ENCODE assay signal across 1 cellular context in the genomic region with DNA sequence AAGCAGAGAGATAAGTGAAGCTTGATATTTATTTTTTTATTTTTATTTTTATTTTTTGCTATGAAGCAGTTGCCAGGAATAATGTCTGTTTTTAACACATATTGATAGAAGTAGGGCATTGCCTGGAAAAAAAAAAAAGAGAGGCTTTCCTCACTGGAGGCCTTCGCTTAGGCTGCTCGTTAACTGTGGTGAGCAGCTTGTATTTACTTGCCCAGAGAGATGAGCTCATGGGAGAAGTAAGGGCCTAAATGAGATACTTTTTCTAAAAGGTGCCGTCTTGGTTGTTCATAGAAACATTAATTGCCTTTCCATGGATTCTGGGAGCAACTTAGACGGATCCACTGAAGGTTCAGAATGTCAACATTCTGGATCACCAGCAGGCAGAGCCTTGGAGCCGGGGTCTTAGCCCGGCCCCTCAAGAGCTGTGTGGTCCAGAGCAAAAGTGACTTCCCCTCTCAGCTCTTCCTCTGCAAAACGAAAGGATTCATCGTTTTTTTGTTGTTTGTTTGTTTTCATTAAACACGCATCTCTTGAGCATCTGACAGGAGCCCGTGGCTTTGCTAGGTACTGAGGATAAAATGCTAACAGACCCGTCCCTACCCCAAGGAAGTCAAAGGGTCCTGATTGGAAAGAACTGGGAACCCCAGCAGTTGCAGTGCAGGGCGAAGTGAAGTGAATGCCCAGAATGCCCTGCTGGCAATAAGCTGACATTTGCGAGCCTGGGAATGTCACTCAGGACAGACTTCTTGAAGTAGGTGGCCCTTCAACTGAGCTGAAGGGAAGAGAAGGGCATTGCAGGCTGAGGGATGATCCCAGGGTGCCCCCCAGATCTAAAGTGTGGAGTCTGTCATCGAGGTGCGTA.
TF ChIP-seq lines count a peak whose summit lies in the region.

No MANE protein-coding gene starts in this region.

TF ChIP-seq in GM23338, 12 proteins besides CTCF, POLR2A, EP300 and RAD21:
- TF ChIP-seq, protein P1, sequence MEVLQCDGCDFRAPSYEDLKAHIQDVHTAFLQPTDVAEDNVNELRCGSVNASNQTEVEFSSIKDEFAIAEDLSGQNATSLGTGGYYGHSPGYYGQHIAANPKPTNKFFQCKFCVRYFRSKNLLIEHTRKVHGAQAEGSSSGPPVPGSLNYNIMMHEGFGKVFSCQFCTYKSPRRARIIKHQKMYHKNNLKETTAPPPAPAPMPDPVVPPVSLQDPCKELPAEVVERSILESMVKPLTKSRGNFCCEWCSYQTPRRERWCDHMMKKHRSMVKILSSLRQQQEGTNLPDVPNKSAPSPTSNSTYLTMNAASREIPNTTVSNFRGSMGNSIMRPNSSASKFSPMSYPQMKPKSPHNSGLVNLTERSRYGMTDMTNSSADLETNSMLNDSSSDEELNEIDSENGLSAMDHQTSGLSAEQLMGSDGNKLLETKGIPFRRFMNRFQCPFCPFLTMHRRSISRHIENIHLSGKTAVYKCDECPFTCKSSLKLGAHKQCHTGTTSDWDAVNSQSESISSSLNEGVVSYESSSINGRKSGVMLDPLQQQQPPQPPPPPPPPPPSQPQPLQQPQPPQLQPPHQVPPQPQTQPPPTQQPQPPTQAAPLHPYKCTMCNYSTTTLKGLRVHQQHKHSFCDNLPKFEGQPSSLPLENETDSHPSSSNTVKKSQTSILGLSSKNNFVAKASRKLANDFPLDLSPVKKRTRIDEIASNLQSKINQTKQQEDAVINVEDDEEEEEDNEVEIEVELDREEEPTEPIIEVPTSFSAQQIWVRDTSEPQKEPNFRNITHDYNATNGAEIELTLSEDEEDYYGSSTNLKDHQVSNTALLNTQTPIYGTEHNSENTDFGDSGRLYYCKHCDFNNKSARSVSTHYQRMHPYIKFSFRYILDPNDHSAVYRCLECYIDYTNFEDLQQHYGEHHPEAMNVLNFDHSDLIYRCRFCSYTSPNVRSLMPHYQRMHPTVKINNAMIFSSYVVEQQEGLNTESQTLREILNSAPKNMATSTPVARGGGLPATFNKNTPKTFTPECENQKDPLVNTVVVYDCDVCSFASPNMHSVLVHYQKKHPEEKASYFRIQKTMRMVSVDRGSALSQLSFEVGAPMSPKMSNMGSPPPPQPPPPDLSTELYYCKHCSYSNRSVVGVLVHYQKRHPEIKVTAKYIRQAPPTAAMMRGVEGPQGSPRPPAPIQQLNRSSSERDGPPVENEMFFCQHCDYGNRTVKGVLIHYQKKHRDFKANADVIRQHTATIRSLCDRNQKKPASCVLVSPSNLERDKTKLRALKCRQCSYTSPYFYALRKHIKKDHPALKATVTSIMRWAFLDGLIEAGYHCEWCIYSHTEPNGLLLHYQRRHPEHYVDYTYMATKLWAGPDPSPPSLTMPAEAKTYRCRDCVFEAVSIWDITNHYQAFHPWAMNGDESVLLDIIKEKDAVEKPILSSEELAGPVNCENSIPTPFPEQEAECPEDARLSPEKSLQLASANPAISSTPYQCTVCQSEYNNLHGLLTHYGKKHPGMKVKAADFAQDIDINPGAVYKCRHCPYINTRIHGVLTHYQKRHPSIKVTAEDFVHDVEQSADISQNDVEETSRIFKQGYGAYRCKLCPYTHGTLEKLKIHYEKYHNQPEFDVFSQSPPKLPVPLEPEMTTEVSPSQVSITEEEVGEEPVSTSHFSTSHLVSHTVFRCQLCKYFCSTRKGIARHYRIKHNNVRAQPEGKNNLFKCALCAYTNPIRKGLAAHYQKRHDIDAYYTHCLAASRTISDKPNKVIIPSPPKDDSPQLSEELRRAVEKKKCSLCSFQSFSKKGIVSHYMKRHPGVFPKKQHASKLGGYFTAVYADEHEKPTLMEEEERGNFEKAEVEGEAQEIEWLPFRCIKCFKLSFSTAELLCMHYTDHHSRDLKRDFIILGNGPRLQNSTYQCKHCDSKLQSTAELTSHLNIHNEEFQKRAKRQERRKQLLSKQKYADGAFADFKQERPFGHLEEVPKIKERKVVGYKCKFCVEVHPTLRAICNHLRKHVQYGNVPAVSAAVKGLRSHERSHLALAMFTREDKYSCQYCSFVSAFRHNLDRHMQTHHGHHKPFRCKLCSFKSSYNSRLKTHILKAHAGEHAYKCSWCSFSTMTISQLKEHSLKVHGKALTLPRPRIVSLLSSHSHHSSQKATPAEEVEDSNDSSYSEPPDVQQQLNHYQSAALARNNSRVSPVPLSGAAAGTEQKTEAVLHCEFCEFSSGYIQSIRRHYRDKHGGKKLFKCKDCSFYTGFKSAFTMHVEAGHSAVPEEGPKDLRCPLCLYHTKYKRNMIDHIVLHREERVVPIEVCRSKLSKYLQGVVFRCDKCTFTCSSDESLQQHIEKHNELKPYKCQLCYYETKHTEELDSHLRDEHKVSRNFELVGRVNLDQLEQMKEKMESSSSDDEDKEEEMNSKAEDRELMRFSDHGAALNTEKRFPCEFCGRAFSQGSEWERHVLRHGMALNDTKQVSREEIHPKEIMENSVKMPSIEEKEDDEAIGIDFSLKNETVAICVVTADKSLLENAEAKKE (CRISPR knock-in tag; IDR thresholded peaks at IDR 0.05), result no peak
- TF ChIP-seq STAT1 (IDR thresholded peaks at IDR 0.05; ENCODE audit: unreplicated experiment) (no peak), ZNF114 (CRISPR knock-in tag; IDR thresholded peaks at IDR 0.05) (no peak), ETS1 (IDR thresholded peaks at IDR 0.05) (no peak), EZH2phosphoT487 (IDR thresholded peaks at IDR 0.05; ENCODE audit: unreplicated experiment) (no peak), POLR2AphosphoS5 (IDR thresholded peaks at IDR 0.05; ENCODE audit: low read depth) (no peak), JUNB (IDR thresholded peaks at IDR 0.05; ENCODE audit: unreplicated experiment) (no peak), ZNF331 (CRISPR knock-in tag; IDR thresholded peaks at IDR 0.05; ENCODE audit: low read depth) (no peak), CREB1 (CRISPR knock-in tag; IDR thresholded peaks at IDR 0.05; ENCODE audit: low read depth) (no peak), NANOG (IDR thresholded peaks at IDR 0.05; ENCODE audit: borderline replicate concordance) (no peak)
